In genomic region chr3:52397676-52398399, GRCh38 we compare ENCODE assay signal across 17 cellular contexts. TPM values are rescaled to one million over a fixed set of nuclear protein-coding genes. Genes with fewer than 3 reads are reported as not detected.
"Had no signal": no experiment of that assay in that cellular context is flagged by ENCODE, and none has a peak within 500 bp of the region (broad histone marks: within the 10 kb centered on the region; RNA-seq: fewer than 3 reads in every experiment).

No MANE protein-coding gene starts in this region.

- H3K4me1 Mint-ChIP-seq: activated CD4-positive, alpha-beta T cell treated with anti-CD3 and anti-CD28 coated beads, Interleukin-2, amount 10 ng/mL, durations not matched to agents 24 days and 14 days; stimulated activated naive B cell treated with anti-CD40 and anti-IgM and Interleukin-4, amounts not matched to agents 10 μg/mL and 1 μg/mL and 100 μg/mL, for 72 hours had no signal

- H3K4me3 Mint-ChIP-seq: activated CD4-positive, alpha-beta T cell treated with anti-CD3 and anti-CD28 coated beads, Interleukin-2, amount 10 ng/mL, durations not matched to agents 24 days and 14 days; activated CD8-positive, alpha-beta T cell treated with anti-CD3 and anti-CD28 coated beads, Interleukin-2, amount 10 ng/mL, durations not matched to agents 7 days and 5 days; activated T-helper 1 cell treated with anti-CD3 and anti-CD28 coated beads, Interleukin-12 subunit alpha, Interleukin-12 subunit beta, Interleukin-2, Interleukin-4 antibody, amounts not matched to agents 30 ng/mL and 10 ng/mL and 1 ng/mL, durations not matched to agents 14 hours and 24 hours and 36 hours; stimulated activated naive B cell treated with anti-CD40 and anti-IgM and Interleukin-4, amounts not matched to agents 10 μg/mL and 1 μg/mL and 100 μg/mL, for 72 hours had no signal

- H3K27ac ChIP-seq: thyroid gland, uterus had no signal

- DNase-seq: activated CD4-positive, alpha-beta T cell treated with anti-CD3 and anti-CD28 coated beads, Interleukin-2, amount 10 ng/mL, durations not matched to agents 24 days and 14 days; activated CD4-positive, CD25-positive, alpha-beta regulatory T cell; activated CD8-positive, alpha-beta memory T cell treated with anti-CD3 and anti-CD28 coated beads, Interleukin-2, amount 50 U/mL, for 4 hours; activated CD8-positive, alpha-beta T cell treated with anti-CD3 and anti-CD28 coated beads, Interleukin-2, amount 10 ng/mL, durations not matched to agents 7 days and 5 days; activated naive CD4-positive, alpha-beta T cell treated with Interleukin-2 at 50 U/mL for 16 hours; stimulated activated CD4-positive, alpha-beta T cell treated with anti-CD3 and anti-CD28 coated beads, Interleukin-2, amount 100 ng/mL, for 48 hours; stimulated activated naive B cell treated with anti-CD40 and anti-IgM and Interleukin-4, amounts not matched to agents 10 μg/mL and 1 μg/mL and 100 μg/mL, for 72 hours; thyroid gland; uterus had no signal

- FAIRE-seq: astrocyte, bronchial epithelial cell, colon, islet of Langerhans had no signal

- H3K9me3 ChIP-seq: thyroid gland, uterus had no signal

- H3K4me1 ChIP-seq: thyroid gland, uterus had no signal

- ATAC-seq: activated CD8-positive, alpha-beta T cell treated with anti-CD3 and anti-CD28 coated beads, Interleukin-2, amount 10 ng/mL, durations not matched to agents 7 days and 5 days; stimulated activated naive B cell treated with anti-CD40 and anti-IgM and Interleukin-4, amounts not matched to agents 10 μg/mL and 1 μg/mL and 100 μg/mL, for 72 hours had no signal

- H3K27me3 Mint-ChIP-seq: activated CD4-positive, alpha-beta T cell treated with anti-CD3 and anti-CD28 coated beads, Interleukin-2, amount 10 ng/mL, durations not matched to agents 24 days and 14 days; stimulated activated naive B cell treated with anti-CD40 and anti-IgM and Interleukin-4, amounts not matched to agents 10 μg/mL and 1 μg/mL and 100 μg/mL, for 72 hours had no signal

- H3K36me3 ChIP-seq: uterus had no signal

- H3K4me3 ChIP-seq: thyroid gland, uterus had no signal

- H3K27me3 ChIP-seq: thyroid gland, uterus had no signal

- H3K27ac Mint-ChIP-seq: activated CD4-positive, alpha-beta T cell treated with anti-CD3 and anti-CD28 coated beads, Interleukin-2, amount 10 ng/mL, durations not matched to agents 24 days and 14 days; activated T-helper 1 cell treated with anti-CD3 and anti-CD28 coated beads, Interleukin-12 subunit alpha, Interleukin-12 subunit beta, Interleukin-2, Interleukin-4 antibody, amounts not matched to agents 30 ng/mL and 10 ng/mL and 1 ng/mL, durations not matched to agents 14 hours and 24 hours and 36 hours had no signal

RNA-seq across cellular contexts. Expression of gene SEMA3G, which starts 47.1 kb away (rescaled TPM):
- total RNA-seq: osteocyte had no signal
- polyA plus RNA-seq: neural cell had no signal

RNA-seq across cellular contexts. Expression of gene TNNC1, which starts 56.0 kb away (rescaled TPM):
- total RNA-seq: mesenteric fat pad, osteocyte had no signal
